8 cellular contexts compared by ENCODE assay signal in the genomic region with DNA sequence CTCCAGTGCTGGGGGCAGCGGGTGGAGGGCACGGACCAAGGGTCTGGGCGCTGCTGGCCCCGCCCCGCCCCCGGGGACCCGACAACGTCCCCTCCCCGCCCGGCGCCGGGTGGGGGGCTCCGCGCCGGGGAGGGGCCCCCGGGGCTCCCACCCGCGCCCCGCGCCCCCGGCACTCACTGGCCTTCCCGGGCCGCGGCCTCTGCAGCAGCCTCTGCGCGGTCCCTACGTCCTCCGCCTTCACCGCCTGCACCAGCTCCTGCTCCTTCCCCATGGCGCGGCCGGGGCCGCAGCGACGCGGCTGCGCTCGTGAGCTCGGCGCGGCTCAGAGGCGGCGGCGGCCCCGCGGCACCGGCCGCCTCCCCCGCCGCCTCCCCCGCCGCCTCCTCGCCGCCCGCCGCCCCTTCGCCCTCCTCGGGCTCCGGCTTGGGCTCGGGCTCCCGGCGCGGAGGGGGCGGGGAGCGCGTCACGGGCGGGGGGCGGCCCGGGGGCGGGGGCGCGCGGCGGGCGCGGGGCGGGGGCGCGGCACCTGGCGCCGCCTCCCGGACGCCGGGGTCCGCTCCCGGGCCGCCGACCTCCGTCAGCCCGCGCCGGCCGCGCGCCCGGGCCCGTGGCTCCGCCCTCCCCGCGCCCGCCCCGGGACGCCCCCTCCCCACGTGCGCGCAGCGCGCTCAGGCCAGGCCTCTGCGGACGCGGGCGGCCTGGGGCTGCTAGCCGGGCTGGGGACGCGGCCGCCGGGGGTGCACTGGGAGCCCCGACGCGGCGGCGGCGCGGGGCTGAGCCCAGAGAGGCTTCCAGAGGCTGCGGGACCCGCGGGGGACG. TPM values are rescaled to one million over a fixed set of nuclear protein-coding genes. Genes with fewer than 3 reads are reported as not detected.
DNase-seq lines count a peak whose midpoint lies in the region; ATAC-seq and TF ChIP-seq lines count a peak whose summit lies in the region.

A gene with protein sequence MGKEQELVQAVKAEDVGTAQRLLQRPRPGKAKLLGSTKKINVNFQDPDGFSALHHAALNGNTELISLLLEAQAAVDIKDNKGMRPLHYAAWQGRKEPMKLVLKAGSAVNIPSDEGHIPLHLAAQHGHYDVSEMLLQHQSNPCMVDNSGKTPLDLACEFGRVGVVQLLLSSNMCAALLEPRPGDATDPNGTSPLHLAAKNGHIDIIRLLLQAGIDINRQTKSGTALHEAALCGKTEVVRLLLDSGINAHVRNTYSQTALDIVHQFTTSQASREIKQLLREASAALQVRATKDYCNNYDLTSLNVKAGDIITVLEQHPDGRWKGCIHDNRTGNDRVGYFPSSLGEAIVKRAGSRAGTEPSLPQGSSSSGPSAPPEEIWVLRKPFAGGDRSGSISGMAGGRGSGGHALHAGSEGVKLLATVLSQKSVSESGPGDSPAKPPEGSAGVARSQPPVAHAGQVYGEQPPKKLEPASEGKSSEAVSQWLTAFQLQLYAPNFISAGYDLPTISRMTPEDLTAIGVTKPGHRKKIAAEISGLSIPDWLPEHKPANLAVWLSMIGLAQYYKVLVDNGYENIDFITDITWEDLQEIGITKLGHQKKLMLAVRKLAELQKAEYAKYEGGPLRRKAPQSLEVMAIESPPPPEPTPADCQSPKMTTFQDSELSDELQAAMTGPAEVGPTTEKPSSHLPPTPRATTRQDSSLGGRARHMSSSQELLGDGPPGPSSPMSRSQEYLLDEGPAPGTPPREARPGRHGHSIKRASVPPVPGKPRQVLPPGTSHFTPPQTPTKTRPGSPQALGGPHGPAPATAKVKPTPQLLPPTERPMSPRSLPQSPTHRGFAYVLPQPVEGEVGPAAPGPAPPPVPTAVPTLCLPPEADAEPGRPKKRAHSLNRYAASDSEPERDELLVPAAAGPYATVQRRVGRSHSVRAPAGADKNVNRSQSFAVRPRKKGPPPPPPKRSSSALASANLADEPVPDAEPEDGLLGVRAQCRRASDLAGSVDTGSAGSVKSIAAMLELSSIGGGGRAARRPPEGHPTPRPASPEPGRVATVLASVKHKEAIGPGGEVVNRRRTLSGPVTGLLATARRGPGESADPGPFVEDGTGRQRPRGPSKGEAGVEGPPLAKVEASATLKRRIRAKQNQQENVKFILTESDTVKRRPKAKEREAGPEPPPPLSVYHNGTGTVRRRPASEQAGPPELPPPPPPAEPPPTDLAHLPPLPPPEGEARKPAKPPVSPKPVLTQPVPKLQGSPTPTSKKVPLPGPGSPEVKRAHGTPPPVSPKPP (N-terminal part only) (minus strand): TSS at position 444 of the 819 bp plus-strand sequence. CDS start 173 bp downstream, at position 271.

- DNase-seq in AG08395 (ENCODE audit: low spot score) (peak; percentile 40), GM23338 (ENCODE audit: low spot score) (peak; percentile 69), left colon (no peak), pons (ENCODE audit: low spot score) (no peak), globus pallidus (ENCODE audit: low spot score) (no peak)
- no peak for DNase-seq in activated naive CD8-positive, alpha-beta T cell treated with anti-CD3 and anti-CD28 coated beads, Interleukin-2, amount 10 ng/mL, durations not matched to agents 7 days and 5 days

- peak within 1 kb of the TSS; percentile 70 for H3K4me3 Mint-ChIP-seq in GM23338
- peak within 1 kb of the TSS; percentile 48 for H3K4me3 Mint-ChIP-seq in activated naive CD8-positive, alpha-beta T cell treated with anti-CD3 and anti-CD28 coated beads, Interleukin-2, amount 10 ng/mL, durations not matched to agents 7 days and 5 days

- H3K4me1 Mint-ChIP-seq in GM23338 = no peaks in the 10 kb centered on the region
- peaks cover 1% of the 10 kb centered on the region for H3K4me1 Mint-ChIP-seq in activated naive CD8-positive, alpha-beta T cell treated with anti-CD3 and anti-CD28 coated beads, Interleukin-2, amount 10 ng/mL, durations not matched to agents 7 days and 5 days

- H3K4me3 ChIP-seq in GM23338 = peak within 1 kb of the TSS; percentile 75

- intact Hi-C loops in left colon (cut with DNase I, micrococcal nuclease) = no loop called here

- no peaks in the 10 kb centered on the region for H3K9me2 ChIP-seq in GM23338 (ENCODE audit: insufficient read depth)

- H3K27ac Mint-ChIP-seq in GM23338 = no peak within 1 kb of the TSS
- no peak within 1 kb of the TSS for H3K27ac Mint-ChIP-seq in activated naive CD8-positive, alpha-beta T cell treated with anti-CD3 and anti-CD28 coated beads, Interleukin-2, amount 10 ng/mL, durations not matched to agents 7 days and 5 days

- POLR2A ChIA-PET in activated naive CD8-positive, alpha-beta T cell treated with anti-CD3 and anti-CD28 coated beads, Interleukin-2, amount 10 ng/mL, durations not matched to agents 7 days and 5 days (lab: Charles Lee) = interaction anchor here (0.5 to 1.9 kb wide), 3 partner anchors 9 to 123 kb away, joined by 3 to 8 read pairs (median 6); a partner anchor contains a TSS

- peaks cover 31% of the 10 kb centered on the region for H3K27me3 Mint-ChIP-seq in GM23338 (ENCODE audit: insufficient read depth, low read depth, poor library complexity)
- H3K27me3 Mint-ChIP-seq in activated naive CD8-positive, alpha-beta T cell treated with anti-CD3 and anti-CD28 coated beads, Interleukin-2, amount 10 ng/mL, durations not matched to agents 7 days and 5 days = peaks cover 40% of the 10 kb centered on the region

- no peaks in the 10 kb centered on the region; the same call in 2 of the 3 replicates for H3K36me3 Mint-ChIP-seq in GM23338 (ENCODE audit: low read depth)
- no peaks in the 10 kb centered on the region for H3K36me3 Mint-ChIP-seq in activated naive CD8-positive, alpha-beta T cell treated with anti-CD3 and anti-CD28 coated beads, Interleukin-2, amount 10 ng/mL, durations not matched to agents 7 days and 5 days

- peak within 1 kb of the TSS; percentile 92 for H3K4me2 ChIP-seq in GM23338

- no peaks in the 10 kb centered on the region for H3K36me3 ChIP-seq in GM23338 (ENCODE audit: insufficient read depth)

- no peaks in the 10 kb centered on the region for H3K9me3 Mint-ChIP-seq in GM23338
- no peaks in the 10 kb centered on the region for H3K9me3 Mint-ChIP-seq in activated naive CD8-positive, alpha-beta T cell treated with anti-CD3 and anti-CD28 coated beads, Interleukin-2, amount 10 ng/mL, durations not matched to agents 7 days and 5 days

- TF ChIP-seq CTCF in GM23338 (conservative IDR thresholded peaks at IDR 0.05; ENCODE audit: low read depth in 2 of 2) = no peak

- no peaks in the 10 kb centered on the region for H3K79me2 ChIP-seq in GM23338 (replicated peaks; ENCODE audit: insufficient read depth)

- 0 out of 2 replicates have a peak, but pooled peaks cover 2% of the 10 kb centered on the region for H3F3A ChIP-seq in GM23338 (replicated peaks; ENCODE audit: low read depth)

- ATAC-seq in GM23338 = peak; percentile 11
- ATAC-seq in activated naive CD8-positive, alpha-beta T cell treated with anti-CD3 and anti-CD28 coated beads, Interleukin-2, amount 10 ng/mL, durations not matched to agents 7 days and 5 days (ENCODE audit: low read depth) = peak; percentile 38
- peak; percentile 33 for ATAC-seq in left colon
- no peak for ATAC-seq in esophagus mucosa
- no peak for ATAC-seq in GM21825 (IDR thresholded peaks at IDR 0.05; ENCODE audit: unreplicated experiment)

- no peaks in the 10 kb centered on the region for H4K20me1 ChIP-seq in GM23338 (replicated peaks; ENCODE audit: insufficient read depth)

- peak within 1 kb of the TSS; percentile 74 for H2AFZ ChIP-seq in GM23338

- H3K27ac ChIP-seq in GM23338 (ENCODE audit: low read depth) = no peak within 1 kb of the TSS

- H3K4me1 ChIP-seq in GM23338 (ENCODE audit: insufficient read depth) = no peaks in the 10 kb centered on the region; the same call in 1 of the 2 replicates

- H3K27me3 ChIP-seq in GM23338 (ENCODE audit: insufficient read depth) = peaks cover 45% of the 10 kb centered on the region

TF ChIP-seq in GM23338, 12 proteins besides CTCF, POLR2A, EP300 and RAD21 (continues in another document):
- TF ChIP-seq NANOG (IDR thresholded peaks at IDR 0.05; ENCODE audit: borderline replicate concordance) = no peak
- TF ChIP-seq EZH2 (IDR thresholded peaks at IDR 0.05; ENCODE audit: low read depth, unreplicated experiment) = no peak
- no peak for TF ChIP-seq JUNB (IDR thresholded peaks at IDR 0.05; ENCODE audit: unreplicated experiment)

RNA-seq across cellular contexts. Expression of the gene that starts here (rescaled TPM):
- total RNA-seq in GM23338 (2014; rRNA removed; shearing (Covaris generic)) = 2.4 and 6.2 TPM in 2 replicates
- 1.0 TPM in 2 replicates for polyA plus RNA-seq in GM23338 (2016; fragmentation: Nextera tagmentation; extraction: Ambion mirVana)
- 1 to 10 TPM in 1 of 2 experiments, under 1 TPM in 1; 0.88 to 1.1 TPM for total RNA-seq in activated naive CD8-positive, alpha-beta T cell treated with anti-CD3 and anti-CD28 coated beads, Interleukin-2, amount 10 ng/mL, durations not matched to agents 7 days and 5 days
- total RNA-seq in left colon (under 1 TPM; 0.11 to 0.15 TPM), esophagus mucosa (0.08 TPM)

Comparison
In these comparisons a context has a peak if more than half of its experiments do, and no peak if none do; other contexts are left out.
1. Peak in ATAC-seq in left colon; RNA of the gene not detected or under 1 TPM.
2. DNase-seq: peak in AG08395 (single experiment) and GM23338 (single experiment); none in activated naive CD8-positive, alpha-beta T cell treated with anti-CD3 and anti-CD28 coated beads, Interleukin-2, amount 10 ng/mL, durations not matched to agents 7 days and 5 days (single experiment), left colon (0 of 2), pons (single experiment) and globus pallidus (single experiment).
3. ATAC-seq: peak in GM23338 (single experiment) and activated naive CD8-positive, alpha-beta T cell treated with anti-CD3 and anti-CD28 coated beads, Interleukin-2, amount 10 ng/mL, durations not matched to agents 7 days and 5 days (single experiment); none in esophagus mucosa (single experiment) and GM21825 (single experiment).